ENCODE assay signal across 20 cellular contexts in the genomic region with DNA sequence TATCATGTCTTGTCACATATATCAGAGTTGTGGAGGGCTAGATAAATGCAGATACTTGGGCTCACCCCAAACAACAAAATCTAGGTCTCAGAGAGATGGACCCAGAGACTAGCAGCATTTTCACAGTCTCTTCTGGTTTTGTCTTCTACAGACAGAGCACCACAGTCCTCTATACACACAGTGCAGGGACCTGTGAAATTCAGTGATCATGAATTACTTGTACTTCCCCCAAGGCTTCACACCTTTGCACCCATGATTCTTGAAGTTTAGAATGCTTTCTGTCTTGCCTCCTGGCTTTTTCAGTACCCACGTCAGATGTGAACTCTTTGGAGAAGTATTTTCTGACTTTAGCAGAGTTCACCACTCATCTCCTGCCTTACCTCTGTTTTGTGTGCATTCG.
DNase-seq lines count a peak whose midpoint lies in the region; ATAC-seq and TF ChIP-seq lines count a peak whose summit lies in the region.
"Had no signal": no experiment of that assay in that cellular context is flagged by ENCODE, and none has a peak within 500 bp of the region (broad histone marks: within the 10 kb centered on the region; RNA-seq: fewer than 3 reads in every experiment).

No MANE protein-coding gene starts in this region.

- no peaks in the 10 kb centered on the region for H3K79me2 ChIP-seq in osteoblast (ENCODE audit: insufficient read depth, low read length)

- H2AFZ ChIP-seq in osteoblast (ENCODE audit: low read length) = peak overlapping the region; percentile 35
- H2AFZ ChIP-seq: GM23248 had no signal

- H3K27ac Mint-ChIP-seq in natural killer cell = peak overlapping the region in 1 of 2 donors; percentile 58
- H3K27ac Mint-ChIP-seq: CD4-positive, alpha-beta memory T cell had no signal

- no peak for TF ChIP-seq POLR2A in lower leg skin (IDR thresholded peaks at IDR 0.05)

- no peaks in the 10 kb centered on the region for H3K27me3 Mint-ChIP-seq in natural killer cell (ENCODE audit: low read depth in 2 of 2)

- intact Hi-C loops in natural killer cell (cut with micrococcal nuclease) (no loop called here), lower leg skin (cut with DNase I; ENCODE audit: low total_unique reads) (no loop called here)

- no peaks in the 10 kb centered on the region for H3K4me1 ChIP-seq in osteoblast (ENCODE audit: insufficient read depth, low read length)
- H3K4me1 ChIP-seq: BE2C had no signal

- H3K27ac ChIP-seq in osteoblast (ENCODE audit: low read depth, low read length) = no peak overlapping the region
- H3K27ac ChIP-seq: A549; BLaER1 treated with 17β-estradiol and CSF1 and Interleukin-3, amounts not matched to agents 10 nM and 100 nM; GM23248 had no signal

- DNase-seq in natural killer cell (no peak), osteoblast (ENCODE audit: insufficient read length, low spot score, missing footprints) (no peak), lower leg skin (ENCODE audit: low spot score in 2 of 2) (no peak)
- DNase-seq: 8988T; ACHN; BE2C; Calu3; CD4-positive, alpha-beta memory T cell; COR-L47; DMS153; EL; GM23248; H7 had no signal

- H3K27me3 ChIP-seq in osteoblast (ENCODE audit: insufficient read depth, low read length) = no peaks in the 10 kb centered on the region
- H3K27me3 ChIP-seq: BE2C; BLaER1 treated with 17β-estradiol and CSF1 and Interleukin-3, amounts not matched to agents 10 nM and 100 nM had no signal

- H3K9me3 ChIP-seq in osteoblast (ENCODE audit: low read depth, low read length) = no peaks in the 10 kb centered on the region
- H3K9me3 ChIP-seq: A549; BE2C; BLaER1 treated with 17β-estradiol and CSF1 and Interleukin-3, amounts not matched to agents 10 nM and 100 nM had no signal

- H4K20me1 ChIP-seq in osteoblast (ENCODE audit: insufficient read depth, low read length) = no peaks in the 10 kb centered on the region
- H4K20me1 ChIP-seq: BLaER1 treated with 17β-estradiol and CSF1 and Interleukin-3, amounts not matched to agents 10 nM and 100 nM had no signal

- no peak overlapping the region for H3K4me3 Mint-ChIP-seq in natural killer cell
- H3K4me3 Mint-ChIP-seq: CD4-positive, alpha-beta memory T cell had no signal

- peak; percentile 39 for ATAC-seq in GM18867 (IDR thresholded peaks at IDR 0.05; ENCODE audit: unreplicated experiment)
- ATAC-seq in HG03432 (IDR thresholded peaks at IDR 0.05; ENCODE audit: unreplicated experiment) = peak; percentile 23
- peak; percentile 34 to 89 (median 71) for ATAC-seq in natural killer cell
- ATAC-seq in GM18502 (IDR thresholded peaks at IDR 0.05; ENCODE audit: poor library complexity, unreplicated experiment) = no peak
- ATAC-seq in GM21619 (IDR thresholded peaks at IDR 0.05; ENCODE audit: unreplicated experiment) = no peak

- H3K4me3 ChIP-seq in osteoblast (ENCODE audit: insufficient read depth, low read length) (no peak overlapping the region), lower leg skin (ENCODE audit: low read depth, poor library complexity, severe bottlenecking) (no peak overlapping the region)
- H3K4me3 ChIP-seq: A549; BLaER1 treated with 17β-estradiol and CSF1 and Interleukin-3, amounts not matched to agents 10 nM and 100 nM; GM12878; GM23248 had no signal

- H3K36me3 ChIP-seq in osteoblast (ENCODE audit: insufficient read depth, low read length) = no peaks in the 10 kb centered on the region
- H3K36me3 ChIP-seq: BE2C; BLaER1 treated with 17β-estradiol and CSF1 and Interleukin-3, amounts not matched to agents 10 nM and 100 nM had no signal

- H3K9me3 Mint-ChIP-seq in natural killer cell = no peaks in the 10 kb centered on the region

- H3K4me1 Mint-ChIP-seq in natural killer cell = peaks cover 11 to 44% of the 10 kb centered on the region in 2 donors

- no peak overlapping the region for H3K4me2 ChIP-seq in osteoblast (ENCODE audit: insufficient read depth, low read length)
- H3K4me2 ChIP-seq: A549; BLaER1 treated with 17β-estradiol and CSF1 and Interleukin-3, amounts not matched to agents 10 nM and 100 nM had no signal

- no peaks in the 10 kb centered on the region for H3K36me3 Mint-ChIP-seq in natural killer cell
- H3K36me3 Mint-ChIP-seq: CD4-positive, alpha-beta memory T cell had no signal

- 61 to 68% methylated on average over 2 of the region's 2 CpGs for WGBS in lower leg skin, 2 donors

- no peak for TF ChIP-seq CTCF in natural killer cell (IDR thresholded peaks at IDR 0.05)
- TF ChIP-seq CTCF in osteoblast (IDR thresholded peaks at IDR 0.05; ENCODE audit: extremely low read depth, low read depth, low read length) = no peak
- TF ChIP-seq CTCF in lower leg skin (IDR thresholded peaks at IDR 0.05) = no peak

Comparison
In these comparisons a context has a peak if more than half of its experiments do, and no peak if none do; other contexts are left out.
1. ATAC-seq: peak in GM18867 (single experiment), HG03432 (single experiment) and natural killer cell (3 of 3); none in GM18502 (single experiment) and GM21619 (single experiment).